27 cellular contexts compared by ENCODE assay signal in genomic region chr1:201220388-201220715, GRCh38. TPM values are rescaled to one million over a fixed set of nuclear protein-coding genes. Genes with fewer than 3 reads are reported as not detected.
"Had no signal": no experiment of that assay in that cellular context is flagged by ENCODE, and none has a peak within 500 bp of the region (broad histone marks: within the 10 kb centered on the region; RNA-seq: fewer than 3 reads in every experiment).

No MANE protein-coding gene starts in this region.

- H3K9me3 ChIP-seq: adrenal gland, ascending aorta, body of pancreas, MG63 had no signal

- DNase-seq: activated B cell treated with CpG ODN at 0.5 μM for 24 hours; activated CD4-positive, alpha-beta T cell treated with anti-CD3 and anti-CD28 coated beads, Interleukin-2, amount 10 ng/mL, durations not matched to agents 7 days and 5 days; activated CD8-positive, alpha-beta memory T cell treated with anti-CD3 and anti-CD28 coated beads, Interleukin-2, amount 50 U/mL, for 48 hours; activated gamma-delta T cell; activated naive CD4-positive, alpha-beta T cell treated with anti-CD3 and anti-CD28 coated beads, Interleukin-2, amount 50 U/mL, for 16 hours; activated naive CD8-positive, alpha-beta T cell treated with anti-CD3 and anti-CD28 coated beads, Interleukin-2, amount 10 ng/mL, durations not matched to agents 7 days and 5 days; activated T-cell treated with anti-CD3 and anti-CD28 coated beads, Interleukin-2, amount 50 U/mL, for 1 hour; body of pancreas; MG63; MV-4-11; NCI-H1092 treated with DMSO at 0.1 percent for 48 hours; NCI-H1417 treated with DMSO at 0.1 percent for 48 hours; NCI-H1694; NCI-H2029; NCI-H2107; NCI-H2171 treated with DMSO at 0.1 percent for 48 hours; NCI-H226; NCI-H526 treated with DMSO at 0.1 percent for 48 hours; NCI-H82; SIG-M5; T-helper 17 cell; T-helper 9 cell had no signal

- H3K4me1 ChIP-seq: ascending aorta, body of pancreas had no signal

- H3K36me3 ChIP-seq: adrenal gland, ascending aorta, MG63 had no signal

- H3K27ac ChIP-seq: adrenal gland, ascending aorta, body of pancreas, KMS-11 had no signal

- H3K27me3 ChIP-seq: adrenal gland, ascending aorta, body of pancreas, MG63 had no signal

- H3K4me3 ChIP-seq: adrenal gland, ascending aorta, body of pancreas, MG63 had no signal

- ATAC-seq: activated CD8-positive, alpha-beta T cell treated with anti-CD3 and anti-CD28 coated beads, Interleukin-2, amount 10 ng/mL, durations not matched to agents 7 days and 5 days; body of pancreas; T-helper 17 cell had no signal

RNA-seq across cellular contexts. Expression of gene IGFN1, which starts 29.7 kb away (rescaled TPM):
- total RNA-seq: activated B cell treated with CpG ODN at 0.5 μM for 24 hours; activated CD4-positive, alpha-beta T cell treated with anti-CD3 and anti-CD28 coated beads, Interleukin-2, amount 10 ng/mL, durations not matched to agents 7 days and 5 days; activated CD8-positive, alpha-beta T cell treated with anti-CD3 and anti-CD28 coated beads, Interleukin-2, amount 10 ng/mL, durations not matched to agents 7 days and 5 days; activated naive CD8-positive, alpha-beta T cell treated with anti-CD3 and anti-CD28 coated beads, Interleukin-2, amount 10 ng/mL, durations not matched to agents 7 days and 5 days; ascending aorta; OCI-LY7; T-helper 17 cell had no signal
